Comparison of ENCODE assay signal across 1 cellular context in genomic region chr15:63049747-63050439, GRCh38.
A peak's percentile ranks its signal among the peaks of the same experiment; 100 is the strongest.
TF ChIP-seq lines count a peak whose summit lies in the region.

No MANE protein-coding gene starts in this region.

TF ChIP-seq in HepG2, 621 proteins besides CTCF, POLR2A, EP300 and RAD21 (continued from another document):
- no peak for TF ChIP-seq NR2F6 (IDR thresholded peaks at IDR 0.05)
- TF ChIP-seq NR2F6 (CRISPR knock-in tag; IDR thresholded peaks at IDR 0.05), result no peak
- TF ChIP-seq ZNF138 (CRISPR knock-in tag; IDR thresholded peaks at IDR 0.05; ENCODE audit: low read depth), result no peak
- TF ChIP-seq, protein P1, sequence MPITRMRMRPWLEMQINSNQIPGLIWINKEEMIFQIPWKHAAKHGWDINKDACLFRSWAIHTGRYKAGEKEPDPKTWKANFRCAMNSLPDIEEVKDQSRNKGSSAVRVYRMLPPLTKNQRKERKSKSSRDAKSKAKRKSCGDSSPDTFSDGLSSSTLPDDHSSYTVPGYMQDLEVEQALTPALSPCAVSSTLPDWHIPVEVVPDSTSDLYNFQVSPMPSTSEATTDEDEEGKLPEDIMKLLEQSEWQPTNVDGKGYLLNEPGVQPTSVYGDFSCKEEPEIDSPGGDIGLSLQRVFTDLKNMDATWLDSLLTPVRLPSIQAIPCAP (CRISPR knock-in tag; IDR thresholded peaks at IDR 0.05; ENCODE audit: low read depth), result no peak
- TF ChIP-seq ARID3A (IDR thresholded peaks at IDR 0.05; ENCODE audit: low read depth, low read length), result no peak
- peak; percentile 85 for TF ChIP-seq HNF4A (CRISPR knock-in tag; IDR thresholded peaks at IDR 0.05)
- no peak for TF ChIP-seq ZNF709 (CRISPR knock-in tag; IDR thresholded peaks at IDR 0.05)
- no peak for TF ChIP-seq HBP1 (CRISPR knock-in tag; IDR thresholded peaks at IDR 0.05; ENCODE audit: low read depth)
- TF ChIP-seq TGIF2 (CRISPR knock-in tag; IDR thresholded peaks at IDR 0.05), result no peak
- 0 out of 2 replicates have a peak, but pooled peaks have one; percentile 39 for TF ChIP-seq ZNF264 (CRISPR knock-in tag; IDR thresholded peaks at IDR 0.05)
- no peak for TF ChIP-seq ZBTB7A (CRISPR knock-in tag; IDR thresholded peaks at IDR 0.05)
- TF ChIP-seq RARA (CRISPR knock-in tag; IDR thresholded peaks at IDR 0.05), result peak; percentile 69
- TF ChIP-seq CENPX (CRISPR knock-in tag; IDR thresholded peaks at IDR 0.05), result no peak
- TF ChIP-seq POLR2AphosphoS2 (IDR thresholded peaks at IDR 0.05; ENCODE audit: low read depth, low read length), result no peak
- no peak for TF ChIP-seq ZNF792 (CRISPR knock-in tag; IDR thresholded peaks at IDR 0.05)
- peak; percentile 67 for TF ChIP-seq MAFF (IDR thresholded peaks at IDR 0.05; ENCODE audit: low read depth, low read length)
- no peak for TF ChIP-seq PAX8 (CRISPR knock-in tag; IDR thresholded peaks at IDR 0.05; ENCODE audit: borderline replicate concordance)
- TF ChIP-seq FOXP1 (IDR thresholded peaks at IDR 0.05), result no peak
- TF ChIP-seq FOXP1 (CRISPR knock-in tag; IDR thresholded peaks at IDR 0.05), result peak; percentile 4; the same call in 1 of the 2 replicates
- TF ChIP-seq SOX5 (CRISPR knock-in tag; IDR thresholded peaks at IDR 0.05; ENCODE audit: borderline replicate concordance), result no peak
- peak; percentile 40; the same call in 1 of the 2 replicates for TF ChIP-seq SALL1 (CRISPR knock-in tag; IDR thresholded peaks at IDR 0.05)
- no peak for TF ChIP-seq ZBTB40 (IDR thresholded peaks at IDR 0.05)
- no peak for TF ChIP-seq ZBTB40 (CRISPR knock-in tag; IDR thresholded peaks at IDR 0.05)
- peak; percentile 42; the same call in 1 of the 2 replicates for TF ChIP-seq NCOR1 (IDR thresholded peaks at IDR 0.05; ENCODE audit: borderline replicate concordance, low read length)
- no peak for TF ChIP-seq ZSCAN25 (CRISPR knock-in tag; IDR thresholded peaks at IDR 0.05)
- no peak for TF ChIP-seq ZNF75D (CRISPR knock-in tag; IDR thresholded peaks at IDR 0.05; ENCODE audit: borderline replicate concordance)
- TF ChIP-seq, protein P2, sequence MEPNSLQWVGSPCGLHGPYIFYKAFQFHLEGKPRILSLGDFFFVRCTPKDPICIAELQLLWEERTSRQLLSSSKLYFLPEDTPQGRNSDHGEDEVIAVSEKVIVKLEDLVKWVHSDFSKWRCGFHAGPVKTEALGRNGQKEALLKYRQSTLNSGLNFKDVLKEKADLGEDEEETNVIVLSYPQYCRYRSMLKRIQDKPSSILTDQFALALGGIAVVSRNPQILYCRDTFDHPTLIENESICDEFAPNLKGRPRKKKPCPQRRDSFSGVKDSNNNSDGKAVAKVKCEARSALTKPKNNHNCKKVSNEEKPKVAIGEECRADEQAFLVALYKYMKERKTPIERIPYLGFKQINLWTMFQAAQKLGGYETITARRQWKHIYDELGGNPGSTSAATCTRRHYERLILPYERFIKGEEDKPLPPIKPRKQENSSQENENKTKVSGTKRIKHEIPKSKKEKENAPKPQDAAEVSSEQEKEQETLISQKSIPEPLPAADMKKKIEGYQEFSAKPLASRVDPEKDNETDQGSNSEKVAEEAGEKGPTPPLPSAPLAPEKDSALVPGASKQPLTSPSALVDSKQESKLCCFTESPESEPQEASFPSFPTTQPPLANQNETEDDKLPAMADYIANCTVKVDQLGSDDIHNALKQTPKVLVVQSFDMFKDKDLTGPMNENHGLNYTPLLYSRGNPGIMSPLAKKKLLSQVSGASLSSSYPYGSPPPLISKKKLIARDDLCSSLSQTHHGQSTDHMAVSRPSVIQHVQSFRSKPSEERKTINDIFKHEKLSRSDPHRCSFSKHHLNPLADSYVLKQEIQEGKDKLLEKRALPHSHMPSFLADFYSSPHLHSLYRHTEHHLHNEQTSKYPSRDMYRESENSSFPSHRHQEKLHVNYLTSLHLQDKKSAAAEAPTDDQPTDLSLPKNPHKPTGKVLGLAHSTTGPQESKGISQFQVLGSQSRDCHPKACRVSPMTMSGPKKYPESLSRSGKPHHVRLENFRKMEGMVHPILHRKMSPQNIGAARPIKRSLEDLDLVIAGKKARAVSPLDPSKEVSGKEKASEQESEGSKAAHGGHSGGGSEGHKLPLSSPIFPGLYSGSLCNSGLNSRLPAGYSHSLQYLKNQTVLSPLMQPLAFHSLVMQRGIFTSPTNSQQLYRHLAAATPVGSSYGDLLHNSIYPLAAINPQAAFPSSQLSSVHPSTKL (CRISPR knock-in tag; IDR thresholded peaks at IDR 0.05), result peak; percentile 52; the same call in 1 of the 2 replicates
- peak; percentile 27; the same call in 1 of the 2 replicates for TF ChIP-seq FOXA3 (CRISPR knock-in tag; IDR thresholded peaks at IDR 0.05)
- TF ChIP-seq GATAD2A (CRISPR knock-in tag; IDR thresholded peaks at IDR 0.05), result peak; percentile 38; the same call in 1 of the 2 replicates
- peak; percentile 33; the same call in 1 of the 2 replicates for TF ChIP-seq RXRB (CRISPR knock-in tag; IDR thresholded peaks at IDR 0.05; ENCODE audit: borderline replicate concordance)
- TF ChIP-seq CCDC6 (CRISPR knock-in tag; IDR thresholded peaks at IDR 0.05), result no peak
TF ChIP-seq in HepG2: peak in this region for 16.
